Comparison of ENCODE assay signal across 1 cellular context in genomic region chr22:32801436-32802290, GRCh38.
TF ChIP-seq lines count a peak whose summit lies in the region.

TSS of gene TIMP3 (plus strand) at chr22:32801705. CDS start at chr22:32802002, 297 bp downstream.

TF ChIP-seq in HEK293, 187 proteins besides CTCF, POLR2A, EP300 and RAD21 (continued from another document and continues in another):
- TF ChIP-seq ZBTB6 (tag by site-specific recombination; IDR thresholded peaks at IDR 0.05) (no peak), ZNF548 (tag by site-specific recombination; IDR thresholded peaks at IDR 0.05) (no peak), ZNF529 (tag by site-specific recombination; IDR thresholded peaks at IDR 0.05; ENCODE audit: insufficient replicate concordance) (no peak), ZBTB11 (tag by site-specific recombination; conservative IDR thresholded peaks at IDR 0.05; ENCODE audit: low read depth) (no peak), ZSCAN30 (tag by site-specific recombination; IDR thresholded peaks at IDR 0.05) (peak; percentile 38; the same call in 1 of the 2 replicates), KLF7 (tag by site-specific recombination; IDR thresholded peaks at IDR 0.05; ENCODE audit: borderline replicate concordance) (no peak), ZNF366 (tag by site-specific recombination; conservative IDR thresholded peaks at IDR 0.05) (no peak), INSM2 (tag by site-specific recombination; IDR thresholded peaks at IDR 0.05) (no peak), ZNF433 (tag by site-specific recombination; IDR thresholded peaks at IDR 0.05; ENCODE audit: low read depth) (no peak), KLF8 (tag by site-specific recombination; IDR thresholded peaks at IDR 0.05) (peak; percentile 26; the same call in 1 of the 2 replicates), ZNF76 (tag by site-specific recombination; IDR thresholded peaks at IDR 0.05; ENCODE audit: borderline replicate concordance, low read depth) (no peak), ZNF16 (tag by site-specific recombination; IDR thresholded peaks at IDR 0.05; ENCODE audit: low read depth) (no peak), ZBTB7A (tag by site-specific recombination; IDR thresholded peaks at IDR 0.05; ENCODE audit: low read depth) (no peak), ZNF561 (tag by site-specific recombination; IDR thresholded peaks at IDR 0.05; ENCODE audit: borderline replicate concordance) (peak; percentile 30; the same call in 1 of the 2 replicates), ZNF324 (tag by site-specific recombination; IDR thresholded peaks at IDR 0.05) (no peak), ZNF600 (tag by site-specific recombination; IDR thresholded peaks at IDR 0.05) (no peak), ZNF214 (tag by site-specific recombination; IDR thresholded peaks at IDR 0.05; ENCODE audit: borderline replicate concordance) (no peak), SETDB1 (IDR thresholded peaks at IDR 0.05; ENCODE audit: insufficient read length, low read length) (no peak), ZNF791 (tag by site-specific recombination; IDR thresholded peaks at IDR 0.05) (no peak), ZNF24 (tag by site-specific recombination; IDR thresholded peaks at IDR 0.05) (no peak), ZBTB26 (tag by site-specific recombination; optimal IDR thresholded peaks at IDR 0.05) (peak; percentile 53), ZNF132 (tag by site-specific recombination; IDR thresholded peaks at IDR 0.05; ENCODE audit: borderline replicate concordance) (no peak), ZNF660 (tag by site-specific recombination; IDR thresholded peaks at IDR 0.05) (0 out of 2 replicates have a peak, but pooled peaks have one; percentile 45), KLF10 (tag by site-specific recombination; IDR thresholded peaks at IDR 0.05) (peak; percentile 90), ZNF211 (tag by site-specific recombination; IDR thresholded peaks at IDR 0.05; ENCODE audit: low read depth) (no peak), EGR2 (tag by site-specific recombination; IDR thresholded peaks at IDR 0.05; ENCODE audit: low read depth) (0 out of 2 replicates have a peak, but pooled peaks have one; percentile 7), ZSCAN4 (tag by site-specific recombination; IDR thresholded peaks at IDR 0.05) (no peak), ZNF266 (tag by site-specific recombination; IDR thresholded peaks at IDR 0.05; ENCODE audit: low read depth) (no peak), ZFP3 (tag by site-specific recombination; IDR thresholded peaks at IDR 0.05; ENCODE audit: low read depth) (no peak), ZNF558 (tag by site-specific recombination; IDR thresholded peaks at IDR 0.05) (no peak), ZNF280C (tag by site-specific recombination; IDR thresholded peaks at IDR 0.05) (no peak), PRDM4 (tag by site-specific recombination; IDR thresholded peaks at IDR 0.05) (no peak), ZNF184 (tag by site-specific recombination; IDR thresholded peaks at IDR 0.05) (no peak), ZNF768 (tag by site-specific recombination; IDR thresholded peaks at IDR 0.05) (no peak), ZXDB (tag by site-specific recombination; IDR thresholded peaks at IDR 0.05) (no peak), ZNF114 (tag by site-specific recombination; IDR thresholded peaks at IDR 0.05) (no peak), ZNF48 (tag by site-specific recombination; IDR thresholded peaks at IDR 0.05) (no peak), ZNF426 (tag by site-specific recombination; IDR thresholded peaks at IDR 0.05) (no peak), ZBTB20 (tag by site-specific recombination; IDR thresholded peaks at IDR 0.05) (peak; percentile 25; the same call in 1 of the 2 replicates), REST (tag by site-specific recombination; IDR thresholded peaks at IDR 0.05) (no peak), ZNF112 (tag by site-specific recombination; IDR thresholded peaks at IDR 0.05) (no peak), ZNF157 (tag by site-specific recombination; IDR thresholded peaks at IDR 0.05) (no peak), BCL6B (tag by site-specific recombination; IDR thresholded peaks at IDR 0.05) (no peak), ZNF362 (tag by site-specific recombination; IDR thresholded peaks at IDR 0.05) (no peak)
